In genomic region chr4:95638920-95639501, GRCh38 we compare ENCODE assay signal across 17 cellular contexts.
DNase-seq lines count a peak whose midpoint lies in the region; ATAC-seq, FAIRE-seq and TF ChIP-seq lines count a peak whose summit lies in the region.
"Had no signal": no experiment of that assay in that cellular context is flagged by ENCODE, and none has a peak within 500 bp of the region (broad histone marks: within the 10 kb centered on the region; RNA-seq: fewer than 3 reads in every experiment).

No MANE protein-coding gene starts in this region.

- no peak for TF ChIP-seq POLR2A in testis (IDR thresholded peaks at IDR 0.05)

- WGBS in testis, 2 donors = 47 to 65% methylated on average over 5 of the region's 5 CpGs
- WGBS in small intestine, 3 donors = 58 to 73% (median 68%) methylated on average over 5 of the region's 5 CpGs

- no peaks in the 10 kb centered on the region for H3K9me3 Mint-ChIP-seq in activated naive CD8-positive, alpha-beta T cell treated with anti-CD3 and anti-CD28 coated beads, Interleukin-2, amount 10 ng/mL, durations not matched to agents 7 days and 5 days
- H3K9me3 Mint-ChIP-seq in activated naive CD8-positive, alpha-beta T cell treated with anti-CD3 and anti-CD28 coated beads, Interleukin-2, amount 50 U/mL, for 24 hours = no peaks in the 10 kb centered on the region
- H3K9me3 Mint-ChIP-seq in T-helper 2 cell treated with Interferon-gamma antibody and Interleukin-4, amounts not matched to agents 5 μg/mL and 100 μg/mL, for 36 hours = no peaks in the 10 kb centered on the region
- H3K9me3 Mint-ChIP-seq: activated naive CD4-positive, alpha-beta T cell treated with anti-CD3 and anti-CD28 coated beads, Interleukin-2, amount 50 U/mL, for 72 hours had no signal

- H3K4me3 Mint-ChIP-seq in activated naive CD8-positive, alpha-beta T cell treated with anti-CD3 and anti-CD28 coated beads, Interleukin-2, amount 10 ng/mL, durations not matched to agents 7 days and 5 days = peak overlapping the region; percentile 20
- no peak overlapping the region for H3K4me3 Mint-ChIP-seq in activated naive CD8-positive, alpha-beta T cell treated with anti-CD3 and anti-CD28 coated beads, Interleukin-2, amount 50 U/mL, for 24 hours
- peak overlapping the region; percentile 51 for H3K4me3 Mint-ChIP-seq in T-helper 2 cell treated with Interferon-gamma antibody and Interleukin-4, amounts not matched to agents 5 μg/mL and 100 μg/mL, for 36 hours
- H3K4me3 Mint-ChIP-seq: CD8-positive, alpha-beta memory T cell; central memory CD8-positive, alpha-beta T cell had no signal

- H3K36me3 ChIP-seq in testis (ENCODE audit: low read depth, missing control alignments) = no peaks in the 10 kb centered on the region
- H3K36me3 ChIP-seq in small intestine (ENCODE audit: control insufficient read depth in 2 of 2, insufficient read depth in 2 of 2, low read length in 2 of 2) = no peaks in the 10 kb centered on the region

- no peaks in the 10 kb centered on the region for H3K9me3 ChIP-seq in testis
- H3K9me3 ChIP-seq in small intestine (ENCODE audit: control insufficient read depth, low read depth) = no peaks in the 10 kb centered on the region

- intact Hi-C loops in testis (cut with DNase I; ENCODE audit: low total_unique reads) = no loop called here

- H3K27ac Mint-ChIP-seq in activated naive CD8-positive, alpha-beta T cell treated with anti-CD3 and anti-CD28 coated beads, Interleukin-2, amount 10 ng/mL, durations not matched to agents 7 days and 5 days = no peak overlapping the region
- H3K27ac Mint-ChIP-seq in activated naive CD8-positive, alpha-beta T cell treated with anti-CD3 and anti-CD28 coated beads, Interleukin-2, amount 50 U/mL, for 24 hours = no peak overlapping the region
- H3K27ac Mint-ChIP-seq in T-helper 2 cell treated with Interferon-gamma antibody and Interleukin-4, amounts not matched to agents 5 μg/mL and 100 μg/mL, for 36 hours = peak overlapping the region; percentile 48
- H3K27ac Mint-ChIP-seq: activated naive CD4-positive, alpha-beta T cell treated with anti-CD3 and anti-CD28 coated beads, Interleukin-2, amount 50 U/mL, for 72 hours; CD8-positive, alpha-beta memory T cell had no signal

- DNase-seq in activated naive CD8-positive, alpha-beta T cell treated with anti-CD3 and anti-CD28 coated beads, Interleukin-2, amount 10 ng/mL, durations not matched to agents 7 days and 5 days = no peak
- DNase-seq in activated naive CD8-positive, alpha-beta T cell treated with anti-CD3 and anti-CD28 coated beads, Interleukin-2, amount 50 U/mL, for 24 hours = no peak
- DNase-seq in T-helper 2 cell treated with Interferon-gamma antibody and Interleukin-4, amounts not matched to agents 5 μg/mL and 100 μg/mL, for 36 hours (ENCODE audit: low spot score) = no peak
- DNase-seq in glomerular visceral epithelial cell (ENCODE audit: extremely low spot score) = peak; percentile 3
- peak; percentile 69 for DNase-seq in testis
- no peak for DNase-seq in activated naive CD4-positive, alpha-beta T cell treated with anti-CD3 and anti-CD28 coated beads, Interleukin-2, amount 50 U/mL, for 16 hours
- no peak for DNase-seq in small intestine
- no peak for DNase-seq in ACHN
- DNase-seq: activated CD8-positive, alpha-beta memory T cell treated with anti-CD3 and anti-CD28 coated beads, Interleukin-2, amount 50 U/mL, for 48 hours; CD8-positive, alpha-beta memory T cell; EL; GOT3; NCI-H510A treated with DMSO at 0.1 percent for 48 hours had no signal

- in situ Hi-C loops in ACHN (cut with HindIII; ENCODE audit: low pct_ligation_motif_present, low pct_unique_long_range_greater_than_20kb, low sequenced_read_pairs) = no loop called here

- no peaks in the 10 kb centered on the region for H3K36me3 Mint-ChIP-seq in activated naive CD8-positive, alpha-beta T cell treated with anti-CD3 and anti-CD28 coated beads, Interleukin-2, amount 10 ng/mL, durations not matched to agents 7 days and 5 days
- no peaks in the 10 kb centered on the region for H3K36me3 Mint-ChIP-seq in activated naive CD8-positive, alpha-beta T cell treated with anti-CD3 and anti-CD28 coated beads, Interleukin-2, amount 50 U/mL, for 24 hours (ENCODE audit: low read depth)
- no peaks in the 10 kb centered on the region for H3K36me3 Mint-ChIP-seq in T-helper 2 cell treated with Interferon-gamma antibody and Interleukin-4, amounts not matched to agents 5 μg/mL and 100 μg/mL, for 36 hours (ENCODE audit: low read depth)
- H3K36me3 Mint-ChIP-seq: activated naive CD4-positive, alpha-beta T cell treated with anti-CD3 and anti-CD28 coated beads, Interleukin-2, amount 50 U/mL, for 72 hours; CD8-positive, alpha-beta memory T cell had no signal

- ATAC-seq in activated naive CD8-positive, alpha-beta T cell treated with anti-CD3 and anti-CD28 coated beads, Interleukin-2, amount 10 ng/mL, durations not matched to agents 7 days and 5 days (ENCODE audit: low read depth) = no peak
- no peak for ATAC-seq in activated naive CD8-positive, alpha-beta T cell treated with anti-CD3 and anti-CD28 coated beads, Interleukin-2, amount 50 U/mL, for 24 hours

- POLR2A ChIA-PET in activated naive CD8-positive, alpha-beta T cell treated with anti-CD3 and anti-CD28 coated beads, Interleukin-2, amount 10 ng/mL, durations not matched to agents 7 days and 5 days (lab: Charles Lee) = no interaction called here

- H3K4me1 Mint-ChIP-seq in activated naive CD8-positive, alpha-beta T cell treated with anti-CD3 and anti-CD28 coated beads, Interleukin-2, amount 10 ng/mL, durations not matched to agents 7 days and 5 days = peaks cover 6% of the 10 kb centered on the region
- H3K4me1 Mint-ChIP-seq in activated naive CD8-positive, alpha-beta T cell treated with anti-CD3 and anti-CD28 coated beads, Interleukin-2, amount 50 U/mL, for 24 hours = no peaks in the 10 kb centered on the region
- H3K4me1 Mint-ChIP-seq in T-helper 2 cell treated with Interferon-gamma antibody and Interleukin-4, amounts not matched to agents 5 μg/mL and 100 μg/mL, for 36 hours (ENCODE audit: low read depth) = peaks cover 9% of the 10 kb centered on the region
- H3K4me1 Mint-ChIP-seq: CD8-positive, alpha-beta memory T cell; central memory CD8-positive, alpha-beta T cell had no signal

- peak overlapping the region; percentile 73 to 77 for H3K27ac ChIP-seq in testis
- no peak overlapping the region for H3K27ac ChIP-seq in small intestine (ENCODE audit: low read depth in 1 of 2, low read length in 1 of 2)
- H3K27ac ChIP-seq: parathyroid adenoma had no signal

- peak in 1 of 3 experiments; percentile 8 for TF ChIP-seq CTCF in testis (IDR thresholded peaks at IDR 0.05)

- FAIRE-seq in small intestine (lab: Jason Lieb, UNC) = no peak
- FAIRE-seq: frontal cortex had no signal

- no peaks in the 10 kb centered on the region for H3K27me3 ChIP-seq in testis
- H3K27me3 ChIP-seq in small intestine (ENCODE audit: control insufficient read depth in 2 of 2, insufficient read depth in 2 of 2, low read length in 2 of 2) = no peaks in the 10 kb centered on the region

- H3K4me1 ChIP-seq in testis = peaks cover 30% of the 10 kb centered on the region
- no peaks in the 10 kb centered on the region for H3K4me1 ChIP-seq in small intestine (ENCODE audit: control insufficient read depth in 2 of 2, insufficient read depth in 1 of 2, low read depth in 1 of 2, low read length in 1 of 2)
- H3K4me1 ChIP-seq: parathyroid adenoma had no signal

- no peaks in the 10 kb centered on the region for H3K27me3 Mint-ChIP-seq in activated naive CD8-positive, alpha-beta T cell treated with anti-CD3 and anti-CD28 coated beads, Interleukin-2, amount 10 ng/mL, durations not matched to agents 7 days and 5 days
- no peaks in the 10 kb centered on the region for H3K27me3 Mint-ChIP-seq in activated naive CD8-positive, alpha-beta T cell treated with anti-CD3 and anti-CD28 coated beads, Interleukin-2, amount 50 U/mL, for 24 hours
- H3K27me3 Mint-ChIP-seq in T-helper 2 cell treated with Interferon-gamma antibody and Interleukin-4, amounts not matched to agents 5 μg/mL and 100 μg/mL, for 36 hours (ENCODE audit: low read depth) = peaks cover 4% of the 10 kb centered on the region
- H3K27me3 Mint-ChIP-seq: CD8-positive, alpha-beta memory T cell; central memory CD8-positive, alpha-beta T cell had no signal

- H3K4me3 ChIP-seq in testis (no peak overlapping the region), small intestine (ENCODE audit: low read depth in 1 of 2, low read length in 2 of 2) (no peak overlapping the region)

Comparison
In these comparisons a context has a peak if more than half of its experiments do, and no peak if none do; other contexts are left out.
1. DNase-seq: peak in glomerular visceral epithelial cell (single experiment) and testis (single experiment); none in activated naive CD8-positive, alpha-beta T cell treated with anti-CD3 and anti-CD28 coated beads, Interleukin-2, amount 10 ng/mL, durations not matched to agents 7 days and 5 days (single experiment), activated naive CD8-positive, alpha-beta T cell treated with anti-CD3 and anti-CD28 coated beads, Interleukin-2, amount 50 U/mL, for 24 hours (single experiment), T-helper 2 cell treated with Interferon-gamma antibody and Interleukin-4, amounts not matched to agents 5 μg/mL and 100 μg/mL, for 36 hours (single experiment), activated naive CD4-positive, alpha-beta T cell treated with anti-CD3 and anti-CD28 coated beads, Interleukin-2, amount 50 U/mL, for 16 hours (single experiment), small intestine (single experiment) and ACHN (single experiment).
2. H3K27ac ChIP-seq: peak in testis (2 of 2); none in small intestine (0 of 2).